ENCODE assay signal across 1 cellular context in the genomic region with DNA sequence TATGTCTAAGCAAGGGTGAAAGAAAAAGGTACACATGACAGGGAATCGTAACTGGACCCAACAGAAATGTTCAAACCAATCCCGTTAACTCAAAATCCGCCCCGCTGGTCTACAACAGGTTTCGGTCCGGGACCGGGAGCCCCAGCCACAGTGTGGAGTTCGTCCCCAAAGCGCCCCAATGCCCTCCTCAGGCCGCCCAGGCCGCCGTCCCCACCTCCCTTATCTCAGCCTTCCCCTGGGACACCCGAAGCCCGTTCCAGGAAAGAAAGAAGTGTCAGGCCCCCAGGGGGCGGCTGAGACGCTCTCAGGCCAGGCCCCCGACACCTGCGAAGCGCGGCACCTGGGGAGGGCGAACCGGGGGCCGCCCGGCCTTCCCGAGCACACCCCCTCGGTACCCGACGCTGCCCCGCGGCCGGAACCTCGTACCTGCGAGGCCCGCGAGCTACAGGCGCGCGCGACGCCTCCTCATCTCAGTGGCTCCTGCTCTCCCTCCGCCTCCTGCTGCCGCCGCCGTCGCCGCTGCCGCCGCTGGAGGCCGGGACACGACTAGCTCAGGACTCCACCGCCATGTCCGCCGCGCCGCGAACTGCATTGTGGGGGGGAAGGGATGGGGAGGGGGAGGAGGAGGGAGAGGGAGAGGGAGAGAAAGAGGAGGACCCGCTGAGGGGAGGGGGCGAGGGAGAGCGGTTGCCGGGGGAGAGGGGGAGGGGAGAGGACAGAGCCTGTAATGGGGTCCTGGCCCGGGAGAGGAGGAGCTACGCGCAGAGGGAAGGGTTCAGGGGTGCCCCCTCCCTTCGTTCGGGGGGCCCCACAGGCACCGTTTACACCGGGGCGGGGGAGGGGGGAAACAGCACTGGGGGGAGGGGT.
TF ChIP-seq lines count a peak whose summit lies in the region.

A gene with protein sequence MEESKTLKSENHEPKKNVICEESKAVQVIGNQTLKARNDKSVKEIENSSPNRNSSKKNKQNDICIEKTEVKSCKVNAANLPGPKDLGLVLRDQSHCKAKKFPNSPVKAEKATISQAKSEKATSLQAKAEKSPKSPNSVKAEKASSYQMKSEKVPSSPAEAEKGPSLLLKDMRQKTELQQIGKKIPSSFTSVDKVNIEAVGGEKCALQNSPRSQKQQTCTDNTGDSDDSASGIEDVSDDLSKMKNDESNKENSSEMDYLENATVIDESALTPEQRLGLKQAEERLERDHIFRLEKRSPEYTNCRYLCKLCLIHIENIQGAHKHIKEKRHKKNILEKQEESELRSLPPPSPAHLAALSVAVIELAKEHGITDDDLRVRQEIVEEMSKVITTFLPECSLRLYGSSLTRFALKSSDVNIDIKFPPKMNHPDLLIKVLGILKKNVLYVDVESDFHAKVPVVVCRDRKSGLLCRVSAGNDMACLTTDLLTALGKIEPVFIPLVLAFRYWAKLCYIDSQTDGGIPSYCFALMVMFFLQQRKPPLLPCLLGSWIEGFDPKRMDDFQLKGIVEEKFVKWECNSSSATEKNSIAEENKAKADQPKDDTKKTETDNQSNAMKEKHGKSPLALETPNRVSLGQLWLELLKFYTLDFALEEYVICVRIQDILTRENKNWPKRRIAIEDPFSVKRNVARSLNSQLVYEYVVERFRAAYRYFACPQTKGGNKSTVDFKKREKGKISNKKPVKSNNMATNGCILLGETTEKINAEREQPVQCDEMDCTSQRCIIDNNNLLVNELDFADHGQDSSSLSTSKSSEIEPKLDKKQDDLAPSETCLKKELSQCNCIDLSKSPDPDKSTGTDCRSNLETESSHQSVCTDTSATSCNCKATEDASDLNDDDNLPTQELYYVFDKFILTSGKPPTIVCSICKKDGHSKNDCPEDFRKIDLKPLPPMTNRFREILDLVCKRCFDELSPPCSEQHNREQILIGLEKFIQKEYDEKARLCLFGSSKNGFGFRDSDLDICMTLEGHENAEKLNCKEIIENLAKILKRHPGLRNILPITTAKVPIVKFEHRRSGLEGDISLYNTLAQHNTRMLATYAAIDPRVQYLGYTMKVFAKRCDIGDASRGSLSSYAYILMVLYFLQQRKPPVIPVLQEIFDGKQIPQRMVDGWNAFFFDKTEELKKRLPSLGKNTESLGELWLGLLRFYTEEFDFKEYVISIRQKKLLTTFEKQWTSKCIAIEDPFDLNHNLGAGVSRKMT (N-terminal part only) (minus strand): TSS at position 588 of the 867 bp plus-strand sequence. CDS start 26,812 bp downstream, outside the sequence.

TF ChIP-seq in HEK293, 187 proteins besides CTCF, POLR2A, EP300 and RAD21 (continued from another document and continues in another):
- TF ChIP-seq ZSCAN5A (tag by site-specific recombination; IDR thresholded peaks at IDR 0.05), result no peak
- TF ChIP-seq GLI2 (tag by site-specific recombination; IDR thresholded peaks at IDR 0.05; ENCODE audit: borderline replicate concordance, low read depth), result no peak
- TF ChIP-seq ZNF843 (tag by site-specific recombination; IDR thresholded peaks at IDR 0.05), result peak; percentile 42; the same call in 1 of the 2 replicates
- TF ChIP-seq ZNF2 (tag by site-specific recombination; IDR thresholded peaks at IDR 0.05), result peak; percentile 72
- no peak for TF ChIP-seq ZNF404 (tag by site-specific recombination; IDR thresholded peaks at IDR 0.05)
- no peak for TF ChIP-seq ZNF837 (tag by site-specific recombination; IDR thresholded peaks at IDR 0.05)
- peak; percentile 60; the same call in 1 of the 2 replicates for TF ChIP-seq ZNF561 (tag by site-specific recombination; IDR thresholded peaks at IDR 0.05; ENCODE audit: borderline replicate concordance)
- TF ChIP-seq PBX3 (CRISPR knock-in tag; IDR thresholded peaks at IDR 0.05), result no peak
- TF ChIP-seq ZNF514 (tag by site-specific recombination; IDR thresholded peaks at IDR 0.05), result no peak
- 0 out of 2 replicates have a peak, but pooled peaks have one; percentile 23 for TF ChIP-seq ZNF548 (tag by site-specific recombination; IDR thresholded peaks at IDR 0.05)
- no peak for TF ChIP-seq ZNF302 (tag by site-specific recombination; IDR thresholded peaks at IDR 0.05; ENCODE audit: low read depth)
- no peak for TF ChIP-seq ZNF768 (tag by site-specific recombination; IDR thresholded peaks at IDR 0.05)
- no peak for TF ChIP-seq ZNF701 (tag by site-specific recombination; IDR thresholded peaks at IDR 0.05)
- no peak for TF ChIP-seq ZNF311 (tag by site-specific recombination; IDR thresholded peaks at IDR 0.05; ENCODE audit: borderline replicate concordance)
- TF ChIP-seq, protein P1, sequence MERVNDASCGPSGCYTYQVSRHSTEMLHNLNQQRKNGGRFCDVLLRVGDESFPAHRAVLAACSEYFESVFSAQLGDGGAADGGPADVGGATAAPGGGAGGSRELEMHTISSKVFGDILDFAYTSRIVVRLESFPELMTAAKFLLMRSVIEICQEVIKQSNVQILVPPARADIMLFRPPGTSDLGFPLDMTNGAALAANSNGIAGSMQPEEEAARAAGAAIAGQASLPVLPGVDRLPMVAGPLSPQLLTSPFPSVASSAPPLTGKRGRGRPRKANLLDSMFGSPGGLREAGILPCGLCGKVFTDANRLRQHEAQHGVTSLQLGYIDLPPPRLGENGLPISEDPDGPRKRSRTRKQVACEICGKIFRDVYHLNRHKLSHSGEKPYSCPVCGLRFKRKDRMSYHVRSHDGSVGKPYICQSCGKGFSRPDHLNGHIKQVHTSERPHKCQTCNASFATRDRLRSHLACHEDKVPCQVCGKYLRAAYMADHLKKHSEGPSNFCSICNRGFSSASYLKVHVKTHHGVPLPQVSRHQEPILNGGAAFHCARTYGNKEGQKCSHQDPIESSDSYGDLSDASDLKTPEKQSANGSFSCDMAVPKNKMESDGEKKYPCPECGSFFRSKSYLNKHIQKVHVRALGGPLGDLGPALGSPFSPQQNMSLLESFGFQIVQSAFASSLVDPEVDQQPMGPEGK (tag by site-specific recombination; IDR thresholded peaks at IDR 0.05), result peak; percentile 95
- TF ChIP-seq HOXD13 (CRISPR knock-in tag; IDR thresholded peaks at IDR 0.05; ENCODE audit: borderline replicate concordance), result no peak
- TF ChIP-seq ZFP3 (tag by site-specific recombination; IDR thresholded peaks at IDR 0.05; ENCODE audit: low read depth), result no peak
- TF ChIP-seq ZNF146 (tag by site-specific recombination; IDR thresholded peaks at IDR 0.05), result no peak
- 0 out of 2 replicates have a peak, but pooled peaks have one; percentile 61 for TF ChIP-seq KLF16 (tag by site-specific recombination; IDR thresholded peaks at IDR 0.05)
- 0 out of 2 replicates have a peak, but pooled peaks have one; percentile 72 for TF ChIP-seq SP7 (tag by site-specific recombination; IDR thresholded peaks at IDR 0.05)
- TF ChIP-seq ZNF488 (tag by site-specific recombination; IDR thresholded peaks at IDR 0.05), result no peak
- no peak for TF ChIP-seq ZNF664 (tag by site-specific recombination; IDR thresholded peaks at IDR 0.05)
- no peak for TF ChIP-seq ZBTB49 (tag by site-specific recombination; IDR thresholded peaks at IDR 0.05; ENCODE audit: low read depth)
- no peak for TF ChIP-seq HOXA7 (CRISPR knock-in tag; IDR thresholded peaks at IDR 0.05; ENCODE audit: borderline replicate concordance)
- no peak for TF ChIP-seq ZNF155 (tag by site-specific recombination; IDR thresholded peaks at IDR 0.05)
- peak; percentile 60 for TF ChIP-seq ZXDB (tag by site-specific recombination; IDR thresholded peaks at IDR 0.05)
- TF ChIP-seq HOXC10 (CRISPR knock-in tag; IDR thresholded peaks at IDR 0.05), result peak; percentile 20; the same call in 1 of the 2 replicates
- TF ChIP-seq ZNF157 (tag by site-specific recombination; IDR thresholded peaks at IDR 0.05), result no peak
- TF ChIP-seq ZFP69B (tag by site-specific recombination; IDR thresholded peaks at IDR 0.05), result peak; percentile 51; the same call in 1 of the 2 replicates
- TF ChIP-seq ZSCAN30 (tag by site-specific recombination; IDR thresholded peaks at IDR 0.05), result no peak; the same call in none of the 2 replicates
- TF ChIP-seq, protein P2, sequence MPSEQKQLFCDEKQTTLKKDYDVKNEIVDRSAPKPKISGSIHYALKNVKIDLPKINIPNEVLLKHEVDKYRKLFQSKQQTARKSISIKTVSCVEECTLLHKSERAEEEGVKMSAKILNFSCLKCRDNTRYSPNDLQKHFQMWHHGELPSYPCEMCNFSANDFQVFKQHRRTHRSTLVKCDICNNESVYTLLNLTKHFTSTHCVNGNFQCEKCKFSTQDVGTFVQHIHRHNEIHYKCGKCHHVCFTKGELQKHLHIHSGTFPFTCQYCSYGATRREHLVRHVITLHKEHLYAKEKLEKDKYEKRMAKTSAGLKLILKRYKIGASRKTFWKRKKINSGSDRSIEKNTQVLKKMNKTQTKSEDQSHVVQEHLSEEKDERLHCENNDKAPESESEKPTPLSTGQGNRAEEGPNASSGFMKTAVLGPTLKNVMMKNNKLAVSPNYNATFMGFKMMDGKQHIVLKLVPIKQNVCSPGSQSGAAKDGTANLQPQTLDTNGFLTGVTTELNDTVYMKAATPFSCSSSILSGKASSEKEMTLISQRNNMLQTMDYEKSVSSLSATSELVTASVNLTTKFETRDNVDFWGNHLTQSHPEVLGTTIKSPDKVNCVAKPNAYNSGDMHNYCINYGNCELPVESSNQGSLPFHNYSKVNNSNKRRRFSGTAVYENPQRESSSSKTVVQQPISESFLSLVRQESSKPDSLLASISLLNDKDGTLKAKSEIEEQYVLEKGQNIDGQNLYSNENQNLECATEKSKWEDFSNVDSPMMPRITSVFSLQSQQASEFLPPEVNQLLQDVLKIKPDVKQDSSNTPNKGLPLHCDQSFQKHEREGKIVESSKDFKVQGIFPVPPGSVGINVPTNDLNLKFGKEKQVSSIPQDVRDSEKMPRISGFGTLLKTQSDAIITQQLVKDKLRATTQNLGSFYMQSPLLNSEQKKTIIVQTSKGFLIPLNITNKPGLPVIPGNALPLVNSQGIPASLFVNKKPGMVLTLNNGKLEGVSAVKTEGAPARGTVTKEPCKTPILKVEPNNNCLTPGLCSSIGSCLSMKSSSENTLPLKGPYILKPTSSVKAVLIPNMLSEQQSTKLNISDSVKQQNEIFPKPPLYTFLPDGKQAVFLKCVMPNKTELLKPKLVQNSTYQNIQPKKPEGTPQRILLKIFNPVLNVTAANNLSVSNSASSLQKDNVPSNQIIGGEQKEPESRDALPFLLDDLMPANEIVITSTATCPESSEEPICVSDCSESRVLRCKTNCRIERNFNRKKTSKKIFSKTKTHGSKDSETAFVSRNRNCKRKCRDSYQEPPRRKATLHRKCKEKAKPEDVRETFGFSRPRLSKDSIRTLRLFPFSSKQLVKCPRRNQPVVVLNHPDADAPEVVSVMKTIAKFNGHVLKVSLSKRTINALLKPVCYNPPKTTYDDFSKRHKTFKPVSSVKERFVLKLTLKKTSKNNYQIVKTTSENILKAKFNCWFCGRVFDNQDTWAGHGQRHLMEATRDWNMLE (tag by site-specific recombination; conservative IDR thresholded peaks at IDR 0.05; ENCODE audit: low read depth), result no peak
- TF ChIP-seq ZNF555 (tag by site-specific recombination; conservative IDR thresholded peaks at IDR 0.05), result no peak
- peak; percentile 46 for TF ChIP-seq ZNF366 (tag by site-specific recombination; conservative IDR thresholded peaks at IDR 0.05)
- TF ChIP-seq ZSCAN18 (tag by site-specific recombination; IDR thresholded peaks at IDR 0.05), result no peak
- TF ChIP-seq ZNF174 (tag by site-specific recombination; IDR thresholded peaks at IDR 0.05), result no peak
- peak; percentile 88 for TF ChIP-seq GLIS1 (tag by site-specific recombination; IDR thresholded peaks at IDR 0.05)
- peak; percentile 36; the same call in 1 of the 2 replicates for TF ChIP-seq ZBTB17 (tag by site-specific recombination; IDR thresholded peaks at IDR 0.05)
